In the genomic region with DNA sequence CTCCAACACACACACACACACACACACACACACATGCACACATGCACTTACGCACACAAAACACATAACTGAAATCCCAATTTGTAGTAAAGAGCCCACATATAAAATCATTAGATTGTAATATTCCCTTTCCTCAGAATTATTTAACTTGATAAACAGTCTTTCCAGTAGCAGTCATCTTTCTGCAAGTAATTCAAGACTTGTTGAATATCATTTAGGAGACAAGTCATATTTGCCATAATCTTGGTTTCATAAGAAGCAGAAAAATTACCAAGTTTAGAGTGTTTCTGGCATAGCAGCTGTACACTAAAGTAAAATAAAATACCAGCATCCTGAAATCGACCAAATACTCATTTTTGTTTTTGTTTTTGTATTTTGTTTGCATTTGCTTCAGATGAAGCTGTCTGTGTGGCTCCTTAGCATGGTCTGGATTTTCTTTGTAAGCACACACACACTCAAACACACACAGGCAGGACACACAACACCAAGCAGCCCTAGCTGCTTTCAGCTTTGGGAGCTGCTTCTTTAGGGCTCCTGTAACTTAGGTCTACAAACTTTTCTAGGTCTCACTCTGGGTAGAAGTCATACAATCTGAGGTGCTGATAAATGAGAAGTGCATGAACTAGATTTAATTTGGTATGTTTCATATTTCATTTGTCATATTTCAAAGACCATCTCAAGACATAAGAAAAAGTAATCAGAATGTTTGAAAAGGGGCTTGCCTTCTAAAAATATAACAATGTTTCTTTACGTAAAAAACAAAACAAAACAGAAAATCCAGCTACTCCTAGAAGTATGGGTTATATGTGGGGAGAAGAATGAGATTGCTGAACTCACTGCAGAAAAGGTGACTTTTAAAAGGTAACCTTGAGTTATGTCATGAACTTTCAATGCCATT, we compare ENCODE assay signal across 14 cellular contexts. TPM values are rescaled to one million over a fixed set of nuclear protein-coding genes. Genes with fewer than 3 reads are reported as not detected.
A peak's percentile ranks its signal among the peaks of the same experiment; 100 is the strongest.
DNase-seq lines count a peak whose midpoint lies in the region; ATAC-seq and TF ChIP-seq lines count a peak whose summit lies in the region.
"Had no signal": no experiment of that assay in that cellular context is flagged by ENCODE, and none has a peak within 500 bp of the region (broad histone marks: within the 10 kb centered on the region; RNA-seq: fewer than 3 reads in every experiment).

No MANE protein-coding gene starts in this region.

- no peaks in the 10 kb centered on the region for H3K9me3 ChIP-seq in HUES6 (ENCODE audit: control insufficient read depth, insufficient read depth, low read depth, low read length)
- no peaks in the 10 kb centered on the region for H3K9me3 ChIP-seq in ectodermal cell (ENCODE audit: control insufficient read depth, low read length)
- no peaks in the 10 kb centered on the region for H3K9me3 ChIP-seq in right lobe of liver
- no peaks in the 10 kb centered on the region for H3K9me3 ChIP-seq in MM.1S (replicated peaks; ENCODE audit: insufficient read depth, low read length)

- intact Hi-C loops in right lobe of liver (cut with DNase I): no loop called here

- no peaks in the 10 kb centered on the region for H3K36me3 Mint-ChIP-seq in type B pancreatic cell
- H3K36me3 Mint-ChIP-seq in activated CD4-positive, alpha-beta memory T cell treated with anti-CD3 and anti-CD28 coated beads, Interleukin-2, amount 10 ng/mL, durations not matched to agents 7 days and 5 days (ENCODE audit: low read depth): peaks cover 4% of the 10 kb centered on the region

- no peaks in the 10 kb centered on the region for H3K79me2 ChIP-seq in MM.1S (ENCODE audit: low read length)

- H3K4me3 Mint-ChIP-seq in type B pancreatic cell: peak overlapping the region; percentile 91
- H3K4me3 Mint-ChIP-seq in activated CD4-positive, alpha-beta memory T cell treated with anti-CD3 and anti-CD28 coated beads, Interleukin-2, amount 10 ng/mL, durations not matched to agents 7 days and 5 days: no peak overlapping the region
- H3K4me3 Mint-ChIP-seq: stimulated activated naive CD8-positive, alpha-beta T cell treated with anti-CD3 and anti-CD28 coated beads, Interleukin-15, Interleukin-2, amounts not matched to agents 100 ng/mL and 50 ng/mL, for 24 hours had no signal

- TF ChIP-seq POLR2A in right lobe of liver (IDR thresholded peaks at IDR 0.05): no peak

- CTCF ChIA-PET in activated CD4-positive, alpha-beta memory T cell treated with anti-CD3 and anti-CD28 coated beads, Interleukin-2, amount 10 ng/mL, durations not matched to agents 7 days and 5 days (lab: Charles Lee): no interaction called here

- H3K36me3 ChIP-seq in HUES6 (ENCODE audit: control insufficient read depth, insufficient read depth, low read length): peaks cover 16% of the 10 kb centered on the region; the same call in 1 of the 2 replicates
- no peaks in the 10 kb centered on the region for H3K36me3 ChIP-seq in ectodermal cell (ENCODE audit: control insufficient read depth, insufficient read depth, low read length)
- no peaks in the 10 kb centered on the region for H3K36me3 ChIP-seq in right lobe of liver
- no peaks in the 10 kb centered on the region for H3K36me3 ChIP-seq in MM.1S (replicated peaks; ENCODE audit: insufficient read depth, low read length)

- H3K4me2 ChIP-seq in MM.1S (ENCODE audit: low read depth, low read length): no peak overlapping the region

- POLR2A ChIA-PET in activated CD4-positive, alpha-beta memory T cell treated with anti-CD3 and anti-CD28 coated beads, Interleukin-2, amount 10 ng/mL, durations not matched to agents 7 days and 5 days (lab: Charles Lee): no interaction called here

- peaks cover 15% of the 10 kb centered on the region for H3K27me3 ChIP-seq in HUES6 (ENCODE audit: control insufficient read depth, insufficient read depth, low read length)
- no peaks in the 10 kb centered on the region for H3K27me3 ChIP-seq in ectodermal cell (ENCODE audit: control insufficient read depth, insufficient read depth, low read length, poor library complexity, severe bottlenecking)
- no peaks in the 10 kb centered on the region for H3K27me3 ChIP-seq in right lobe of liver
- H3K27me3 ChIP-seq in MM.1S (replicated peaks; ENCODE audit: insufficient read depth, low read length): no peaks in the 10 kb centered on the region

- H3K9ac ChIP-seq in HUES6 (ENCODE audit: low read length): peak overlapping the region; percentile 99
- no peak overlapping the region for H3K9ac ChIP-seq in MM.1S (ENCODE audit: low read length)

- DNase-seq in right lobe of liver: no peak
- DNase-seq in type B pancreatic cell (ENCODE audit: extremely low spot score, unreplicated experiment): no peak
- no peak for DNase-seq in activated CD4-positive, alpha-beta memory T cell treated with anti-CD3 and anti-CD28 coated beads, Interleukin-2, amount 10 ng/mL, durations not matched to agents 7 days and 5 days
- DNase-seq in MM.1S: no peak
- no peak for DNase-seq in DMS114 treated with DMSO at 0.1 percent for 48 hours (lab: John Stamatoyannopoulos, UW; ENCODE audit: unreplicated experiment)
- DNase-seq: activated naive CD4-positive, alpha-beta T cell treated with Interleukin-2 at 50 U/mL for 16 hours; CD4-positive, alpha-beta memory T cell; NCI-H2081; right cardiac atrium had no signal

- no peak for TF ChIP-seq CTCF in right lobe of liver (IDR thresholded peaks at IDR 0.05)
- TF ChIP-seq CTCF in type B pancreatic cell (conservative IDR thresholded peaks at IDR 0.05): no peak
- no peak for TF ChIP-seq CTCF in MM.1S (IDR thresholded peaks at IDR 0.05; ENCODE audit: low read length)

- H3K4me3 ChIP-seq in HUES6 (ENCODE audit: low read depth, low read length) (peak overlapping the region; percentile 97), ectodermal cell (ENCODE audit: insufficient read depth, low read depth, low read length) (peak overlapping the region; percentile 87), right lobe of liver (peak overlapping the region in 2 of 3 donors; percentile 80 to 88), MM.1S (ENCODE audit: low read length) (no peak overlapping the region)

- H2AFZ ChIP-seq in MM.1S (ENCODE audit: low read length): no peak overlapping the region

- 37 to 53% methylated on average over 2 of the region's 3 CpGs for WGBS in ectodermal cell, 2 experiments
- WGBS in right lobe of liver (ENCODE audit: insufficient coverage, low coverage, low lambda C conversion rate, missing lambda C conversion rate): 14% methylated on average over 3 of the region's 3 CpGs

- H3K27ac Mint-ChIP-seq in type B pancreatic cell: peak overlapping the region; percentile 67
- no peak overlapping the region for H3K27ac Mint-ChIP-seq in activated CD4-positive, alpha-beta memory T cell treated with anti-CD3 and anti-CD28 coated beads, Interleukin-2, amount 10 ng/mL, durations not matched to agents 7 days and 5 days
- H3K27ac Mint-ChIP-seq: CD4-positive, alpha-beta memory T cell; stimulated activated naive CD8-positive, alpha-beta T cell treated with anti-CD3 and anti-CD28 coated beads, Interleukin-15, Interleukin-2, amounts not matched to agents 100 ng/mL and 50 ng/mL, for 24 hours had no signal

- ATAC-seq in right lobe of liver: no peak
- ATAC-seq: right cardiac atrium had no signal

- H4K20me1 ChIP-seq in MM.1S (ENCODE audit: insufficient read depth, low read length): no peaks in the 10 kb centered on the region

- H3K4me1 ChIP-seq in HUES6 (ENCODE audit: control insufficient read depth, insufficient read depth, low read length) (peaks cover 48% of the 10 kb centered on the region), ectodermal cell (ENCODE audit: control insufficient read depth, insufficient read depth, low read length) (peaks cover 26% of the 10 kb centered on the region), right lobe of liver (peaks cover 0 to 40% (median 6%) of the 10 kb centered on the region in 4 donors), MM.1S (ENCODE audit: low read length) (no peaks in the 10 kb centered on the region)

- H3K9me2 ChIP-seq in MM.1S (replicated peaks; ENCODE audit: insufficient read depth, low read length): no peaks in the 10 kb centered on the region

- peaks cover 67% of the 10 kb centered on the region for H3K27me3 Mint-ChIP-seq in type B pancreatic cell
- H3K27me3 Mint-ChIP-seq in activated CD4-positive, alpha-beta memory T cell treated with anti-CD3 and anti-CD28 coated beads, Interleukin-2, amount 10 ng/mL, durations not matched to agents 7 days and 5 days: peaks cover 51% of the 10 kb centered on the region

- peaks cover 34% of the 10 kb centered on the region for H3K4me1 Mint-ChIP-seq in type B pancreatic cell (ENCODE audit: unreplicated experiment)
- H3K4me1 Mint-ChIP-seq in activated CD4-positive, alpha-beta memory T cell treated with anti-CD3 and anti-CD28 coated beads, Interleukin-2, amount 10 ng/mL, durations not matched to agents 7 days and 5 days: peaks cover 2% of the 10 kb centered on the region

- no peaks in the 10 kb centered on the region for H3F3A ChIP-seq in MM.1S (ENCODE audit: insufficient read depth, low read length)

- no peak overlapping the region; the same call in 1 of the 2 replicates for H3K27ac ChIP-seq in HUES6 (ENCODE audit: low read depth, low read length)
- H3K27ac ChIP-seq in ectodermal cell (ENCODE audit: insufficient read depth, low read depth, low read length, poor library complexity, severe bottlenecking): no peak overlapping the region
- H3K27ac ChIP-seq in right lobe of liver: peak overlapping the region; percentile 96 to 99 (median 98)
- no peak overlapping the region for H3K27ac ChIP-seq in MM.1S (ENCODE audit: low read length)

- no peaks in the 10 kb centered on the region for H3K9me3 Mint-ChIP-seq in type B pancreatic cell
- H3K9me3 Mint-ChIP-seq in activated CD4-positive, alpha-beta memory T cell treated with anti-CD3 and anti-CD28 coated beads, Interleukin-2, amount 10 ng/mL, durations not matched to agents 7 days and 5 days: no peaks in the 10 kb centered on the region

RNA-seq across cellular contexts. Expression of gene SALL1, which starts 3.0 kb away (rescaled TPM):
- 89.0 TPM for polyA plus RNA-seq in ectodermal cell (2013, experiment 1 of 4)
- 98.4 TPM for polyA plus RNA-seq in ectodermal cell (2013, experiment 2 of 4)
- 75.6 TPM for polyA plus RNA-seq in ectodermal cell (2013, experiment 3 of 4)
- 79.9 TPM for polyA plus RNA-seq in ectodermal cell (2013, experiment 4 of 4)
- 10 to 100 TPM; 22.9 to 30.1 (median 26.4) TPM for total RNA-seq in right lobe of liver
- 8.0 and 27.0 TPM in 2 replicates for total RNA-seq in type B pancreatic cell (ENCODE audit: low replicate concordance)
- not detected for total RNA-seq in activated CD4-positive, alpha-beta memory T cell treated with anti-CD3 and anti-CD28 coated beads, Interleukin-2, amount 10 ng/mL, durations not matched to agents 7 days and 5 days
- total RNA-seq: CD4-positive, alpha-beta memory T cell; myocyte; SK-MEL-5 had no signal
- polyA plus RNA-seq: CD4-positive, alpha-beta memory T cell had no signal

Comparison
In these comparisons a context has a peak if more than half of its experiments do, and no peak if none do; other contexts are left out.
1. H3K27ac ChIP-seq: peak in right lobe of liver (3 of 3); none in HUES6 (single experiment), ectodermal cell (single experiment) and MM.1S (single experiment).